17 cellular contexts compared by ENCODE assay signal in genomic region chr11:111672949-111673348, GRCh38.
"Had no signal": no experiment of that assay in that cellular context is flagged by ENCODE, and none has a peak within 500 bp of the region (broad histone marks: within the 10 kb centered on the region; RNA-seq: fewer than 3 reads in every experiment).

No MANE protein-coding gene starts in this region.

- DNase-seq: effector memory CD4-positive, alpha-beta T cell; heart left ventricle; hippocampal formation; left colon; naive thymus-derived CD4-positive, alpha-beta T cell; nephron progenitor cell; psoas muscle; retina; right lobe of liver; stimulated activated CD4-positive, alpha-beta T cell treated with anti-CD3 and anti-CD28 coated beads, Interleukin-4, amount 100 ng/mL, for 1 hour; stimulated activated CD8-positive, alpha-beta memory T cell treated with anti-CD3 and anti-CD28 coated beads, Interleukin-4, amount 100 ng/mL, for 48 hours; stomach; substantia nigra; transverse colon had no signal

- H3K27ac Mint-ChIP-seq: naive thymus-derived CD4-positive, alpha-beta T cell; nephron progenitor cell; stimulated activated memory B cell treated with anti-CD40 and anti-IgM and Interleukin-4, amounts not matched to agents 10 μg/mL and 1 μg/mL and 100 μg/mL, for 72 hours had no signal

- H3K9me3 Mint-ChIP-seq: naive thymus-derived CD4-positive, alpha-beta T cell; nephron progenitor cell; stimulated activated memory B cell treated with anti-CD40 and anti-IgM and Interleukin-4, amounts not matched to agents 10 μg/mL and 1 μg/mL and 100 μg/mL, for 72 hours had no signal

- ATAC-seq: esophagus mucosa; heart left ventricle; left colon; naive thymus-derived CD4-positive, alpha-beta T cell; psoas muscle; stimulated activated memory B cell treated with anti-CD40 and anti-IgM and Interleukin-4, amounts not matched to agents 10 μg/mL and 1 μg/mL and 100 μg/mL, for 72 hours had no signal

- H3K4me3 Mint-ChIP-seq: naive thymus-derived CD4-positive, alpha-beta T cell; nephron progenitor cell; stimulated activated memory B cell treated with anti-CD40 and anti-IgM and Interleukin-4, amounts not matched to agents 10 μg/mL and 1 μg/mL and 100 μg/mL, for 72 hours had no signal

- H3K4me1 Mint-ChIP-seq: nephron progenitor cell; stimulated activated memory B cell treated with anti-CD40 and anti-IgM and Interleukin-4, amounts not matched to agents 10 μg/mL and 1 μg/mL and 100 μg/mL, for 72 hours had no signal

- H3K4me3 ChIP-seq: heart left ventricle, psoas muscle, right lobe of liver, stomach, thoracic aorta, transverse colon had no signal

- H3K27ac ChIP-seq: heart left ventricle, psoas muscle, right lobe of liver, stomach, thoracic aorta, transverse colon had no signal

- H3K4me1 ChIP-seq: right lobe of liver had no signal

- H3K27me3 ChIP-seq: heart left ventricle, right lobe of liver, stomach, transverse colon had no signal

- H3K27me3 Mint-ChIP-seq: naive thymus-derived CD4-positive, alpha-beta T cell; stimulated activated memory B cell treated with anti-CD40 and anti-IgM and Interleukin-4, amounts not matched to agents 10 μg/mL and 1 μg/mL and 100 μg/mL, for 72 hours had no signal
